ENCODE assay signal across 11 cellular contexts in the genomic region with DNA sequence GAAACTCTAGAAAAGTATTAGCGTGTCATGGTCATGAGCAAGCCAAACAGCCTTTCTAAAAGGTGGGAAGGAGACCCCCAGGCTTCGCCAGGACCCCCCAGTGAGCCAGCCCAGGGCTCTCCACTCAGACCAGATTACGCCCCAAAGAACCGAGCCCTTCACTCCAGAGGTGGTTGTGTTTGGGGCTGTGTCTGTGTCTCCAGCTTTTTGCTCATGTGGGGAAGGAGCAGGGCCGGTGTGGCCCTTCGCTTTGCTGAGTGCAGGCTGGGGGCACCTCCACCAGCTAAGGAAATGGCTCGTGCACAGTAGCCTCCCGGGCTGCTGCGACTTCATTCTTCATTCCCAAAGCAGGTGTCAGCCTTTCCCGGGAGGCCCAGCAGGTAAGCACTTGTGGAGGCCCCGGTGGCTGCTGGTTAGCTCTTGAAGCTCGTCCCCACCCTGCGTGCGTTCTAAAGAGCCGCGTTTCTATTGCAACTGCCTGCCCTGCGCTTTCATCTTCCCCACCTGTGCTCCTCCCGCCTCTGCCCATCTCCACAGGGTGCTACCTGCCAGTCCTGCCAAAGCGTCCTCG. TPM values are rescaled to one million over a fixed set of nuclear protein-coding genes. Genes with fewer than 3 reads are reported as not detected.
DNase-seq lines count a peak whose midpoint lies in the region; ATAC-seq and TF ChIP-seq lines count a peak whose summit lies in the region.
"Had no signal": no experiment of that assay in that cellular context is flagged by ENCODE, and none has a peak within 500 bp of the region (broad histone marks: within the 10 kb centered on the region; RNA-seq: fewer than 3 reads in every experiment).

No MANE protein-coding gene starts in this region.

- H3K9me3 ChIP-seq in WERI-Rb-1 (ENCODE audit: severe bottlenecking), result no peaks in the 10 kb centered on the region
- no peaks in the 10 kb centered on the region for H3K9me3 ChIP-seq in lower lobe of right lung
- H3K9me3 ChIP-seq in SJCRH30 (replicated peaks), result no peaks in the 10 kb centered on the region
- H3K9me3 ChIP-seq: adrenal gland had no signal

- TF ChIP-seq CTCF in WERI-Rb-1 (IDR thresholded peaks at IDR 0.05; ENCODE audit: low read depth, low read length) (no peak), lower lobe of right lung (IDR thresholded peaks at IDR 0.05) (no peak)

- no peak overlapping the region for H3K4me3 ChIP-seq in WERI-Rb-1 (ENCODE audit: low read depth, low read length)
- no peak overlapping the region for H3K4me3 ChIP-seq in lower lobe of right lung
- H3K4me3 ChIP-seq in SJCRH30, result no peak overlapping the region
- H3K4me3 ChIP-seq: adrenal gland had no signal

- ATAC-seq in lower lobe of right lung (peak; percentile 31 to 57), HG03097 (IDR thresholded peaks at IDR 0.05; ENCODE audit: low FRiP score, unreplicated experiment) (no peak), esophagus mucosa (no peak), GM21528 (IDR thresholded peaks at IDR 0.05; ENCODE audit: low FRiP score, unreplicated experiment) (no peak)

- H3K36me3 ChIP-seq in WERI-Rb-1 (no peaks in the 10 kb centered on the region), lower lobe of right lung (no peaks in the 10 kb centered on the region), SJCRH30 (no peaks in the 10 kb centered on the region)
- H3K36me3 ChIP-seq: adrenal gland had no signal

- intact Hi-C loops in lower lobe of right lung (cut with DNase I), result no loop called here

- H3K27ac ChIP-seq in WERI-Rb-1 (no peak overlapping the region), lower lobe of right lung (no peak overlapping the region), SJCRH30 (no peak overlapping the region)
- H3K27ac ChIP-seq: adrenal gland had no signal

- DNase-seq in DMS79 (lab: John Stamatoyannopoulos, UW) (peak; percentile 92), NCI-H1436 treated with DMSO at 0.1 percent for 48 hours (lab: John Stamatoyannopoulos, UW) (peak; percentile 54), WERI-Rb-1 (peak; percentile 9), lower lobe of right lung (no peak), SJCRH30 (no peak)
- DNase-seq: DND-41, T1000 had no signal

- H3K27me3 ChIP-seq in WERI-Rb-1 (ENCODE audit: insufficient read depth, low read depth, severe bottlenecking) (no peaks in the 10 kb centered on the region), lower lobe of right lung (ENCODE audit: low read depth) (peaks cover 90% of the 10 kb centered on the region), SJCRH30 (0 out of 2 replicates have a peak, but pooled peaks cover 7% of the 10 kb centered on the region)

- peaks cover 12% of the 10 kb centered on the region for H3K4me1 ChIP-seq in lower lobe of right lung
- no peaks in the 10 kb centered on the region for H3K4me1 ChIP-seq in SJCRH30
- H3K4me1 ChIP-seq: adrenal gland had no signal

RNA-seq across cellular contexts. Expression of gene TSPEAR, which starts 0.5 kb away (rescaled TPM):
- 0.27 TPM for total RNA-seq in lower lobe of right lung
- total RNA-seq in esophagus mucosa, result 0.08 TPM
- total RNA-seq in SJCRH30 (2014; rRNA removed; shearing (Covaris generic)), result not detected in 2 replicates
- total RNA-seq: adrenal gland had no signal

RNA-seq across cellular contexts. Expression of gene KRTAP10-12, which starts 13.9 kb away (rescaled TPM):
- total RNA-seq in lower lobe of right lung, result not detected
- not detected for total RNA-seq in esophagus mucosa
- not detected in 2 replicates for total RNA-seq in SJCRH30 (2014; rRNA removed; shearing (Covaris generic))
- total RNA-seq: adrenal gland had no signal

RNA-seq across cellular contexts. Expression of gene KRTAP12-1, which starts 28.9 kb away (rescaled TPM):
- total RNA-seq in lower lobe of right lung (not detected), esophagus mucosa (not detected)
- total RNA-seq in SJCRH30 (2014; rRNA removed; shearing (Covaris generic)), result not detected in 2 replicates
- total RNA-seq: adrenal gland had no signal

RNA-seq across cellular contexts. Expression of gene KRTAP12-2, which starts 44.1 kb away (rescaled TPM):
- not detected for total RNA-seq in lower lobe of right lung
- not detected for total RNA-seq in esophagus mucosa
- total RNA-seq in SJCRH30 (2014; rRNA removed; shearing (Covaris generic)), result not detected in 2 replicates
- total RNA-seq: adrenal gland had no signal

RNA-seq across cellular contexts. Expression of gene KRTAP12-3, which starts 53.1 kb away (rescaled TPM):
- total RNA-seq in lower lobe of right lung (not detected), esophagus mucosa (not detected)
- not detected in 2 replicates for total RNA-seq in SJCRH30 (2014; rRNA removed; shearing (Covaris generic))
- total RNA-seq: adrenal gland had no signal

Comparison
In these comparisons a context has a peak if more than half of its experiments do, and no peak if none do; other contexts are left out.
1. DNase-seq: peak in DMS79 (single experiment), NCI-H1436 treated with DMSO at 0.1 percent for 48 hours (single experiment) and WERI-Rb-1 (single experiment); none in lower lobe of right lung (single experiment) and SJCRH30 (0 of 2).
2. ATAC-seq: peak in lower lobe of right lung (2 of 2); none in HG03097 (single experiment), esophagus mucosa (single experiment) and GM21528 (single experiment).